ENCODE assay signal across 22 cellular contexts in genomic region chr6:54173084-54173483, GRCh38.
DNase-seq lines count a peak whose midpoint lies in the region.
"Had no signal": no experiment of that assay in that cellular context is flagged by ENCODE, and none has a peak within 500 bp of the region (broad histone marks: within the 10 kb centered on the region; RNA-seq: fewer than 3 reads in every experiment).

No MANE protein-coding gene starts in this region.

- DNase-seq in EH (ENCODE audit: low read depth) (peak; percentile 9), HS-5 (ENCODE audit: low read depth) (peak; percentile 10), astrocyte of the hippocampus (ENCODE audit: low read depth, low spot score) (peak; percentile 2), myocyte (ENCODE audit: low read depth) (peak; percentile 16), NCI-H345 (lab: John Stamatoyannopoulos, UW) (no peak), hippocampal formation (lab: John Stamatoyannopoulos, UW) (no peak), NCI-H187 treated with DMSO at 0.1 percent for 48 hours (lab: John Stamatoyannopoulos, UW) (no peak)
- no peak for DNase-seq in activated CD4-positive, alpha-beta T cell treated with anti-CD3 and anti-CD28 coated beads for 4 hours
- DNase-seq: activated CD4-positive, alpha-beta T cell treated with anti-CD3 and anti-CD28 coated beads for 48 hours; activated gamma-delta T cell treated with Interleukin-2 at 50 U/mL for 16 hours; activated naive CD8-positive, alpha-beta T cell treated with anti-CD3 and anti-CD28 coated beads, Interleukin-2, amount 50 U/mL, for 24 hours; activated T-cell treated with anti-CD3 and anti-CD28 coated beads, Interleukin-2, amount 50 U/mL, for 24 hours; cerebellar nuclear complex; foreskin melanocyte; GOT3; left cardiac atrium; NCI-H1105 treated with DMSO at 0.1 percent for 48 hours; NCI-H2029 treated with DMSO at 0.1 percent for 48 hours; NCI-H69; sigmoid colon; stimulated activated CD4-positive, alpha-beta T cell treated with anti-CD3 and anti-CD28 coated beads, Interleukin-15, amount 100 ng/mL, for 24 hours; stimulated activated naive CD4-positive, alpha-beta T cell had no signal

Comparison
In these comparisons a context has a peak if more than half of its experiments do, and no peak if none do; other contexts are left out.
1. DNase-seq: peak in EH (single experiment), HS-5 (single experiment), astrocyte of the hippocampus (single experiment) and myocyte (single experiment); none in NCI-H345 (single experiment), hippocampal formation (0 of 2), NCI-H187 treated with DMSO at 0.1 percent for 48 hours (single experiment) and activated CD4-positive, alpha-beta T cell treated with anti-CD3 and anti-CD28 coated beads for 4 hours (0 of 2).